In genomic region chr1:28770601-28771165, GRCh38 we compare ENCODE assay signal across 22 cellular contexts. TPM values are rescaled to one million over a fixed set of nuclear protein-coding genes. Genes with fewer than 3 reads are reported as not detected.
"Had no signal": no experiment of that assay in that cellular context is flagged by ENCODE, and none has a peak within 500 bp of the region (broad histone marks: within the 10 kb centered on the region; RNA-seq: fewer than 3 reads in every experiment).

No MANE protein-coding gene starts in this region.

- H3K4me1 ChIP-seq: colonic mucosa had no signal

- H3K9me3 Mint-ChIP-seq: naive thymus-derived CD8-positive, alpha-beta T cell; stimulated activated memory B cell treated with anti-CD40 and anti-IgM and Interleukin-4, amounts not matched to agents 10 μg/mL and 1 μg/mL and 100 μg/mL, for 72 hours had no signal

- DNase-seq: colonic mucosa; effector CD4-positive, alpha-beta T cell; foreskin melanocyte; left colon; left ventricle myocardium superior; mesendoderm; mucosa of descending colon; naive thymus-derived CD8-positive, alpha-beta T cell; stimulated activated CD4-positive, alpha-beta T cell treated with anti-CD3 and anti-CD28 coated beads, Interleukin-4, amount 100 ng/mL, for 1 hour; stimulated activated CD8-positive, alpha-beta memory T cell treated with anti-CD3 and anti-CD28 coated beads, Interleukin-4, amount 100 ng/mL, for 48 hours; stomach; substantia nigra; trophoblast cell had no signal

- H3K36me3 ChIP-seq: colonic mucosa had no signal

- ATAC-seq: left colon; left ventricle myocardium superior; mucosa of descending colon; naive thymus-derived CD8-positive, alpha-beta T cell; stimulated activated memory B cell treated with anti-CD40 and anti-IgM and Interleukin-4, amounts not matched to agents 10 μg/mL and 1 μg/mL and 100 μg/mL, for 72 hours had no signal

- H3K4me3 Mint-ChIP-seq: naive thymus-derived CD8-positive, alpha-beta T cell; stimulated activated memory B cell treated with anti-CD40 and anti-IgM and Interleukin-4, amounts not matched to agents 10 μg/mL and 1 μg/mL and 100 μg/mL, for 72 hours had no signal

- H3K9me3 ChIP-seq: colonic mucosa, mucosa of descending colon, right atrium auricular region, stomach had no signal

- H3K27ac ChIP-seq: colonic mucosa, hepatocyte, right atrium auricular region, stomach had no signal

- H3K4me3 ChIP-seq: colonic mucosa, hepatocyte, lung, mucosa of descending colon, right atrium auricular region, smooth muscle cell, stomach had no signal

- H3K27ac Mint-ChIP-seq: stimulated activated memory B cell treated with anti-CD40 and anti-IgM and Interleukin-4, amounts not matched to agents 10 μg/mL and 1 μg/mL and 100 μg/mL, for 72 hours had no signal

- H3K27me3 Mint-ChIP-seq: naive thymus-derived CD8-positive, alpha-beta T cell; stimulated activated memory B cell treated with anti-CD40 and anti-IgM and Interleukin-4, amounts not matched to agents 10 μg/mL and 1 μg/mL and 100 μg/mL, for 72 hours had no signal

RNA-seq across cellular contexts. Expression of gene OPRD1, which starts 41.3 kb away (rescaled TPM):
- total RNA-seq: dermis microvascular lymphatic vessel endothelial cell; left ventricle myocardium superior; naive thymus-derived CD8-positive, alpha-beta T cell; pulmonary artery endothelial cell; right atrium auricular region had no signal
- polyA plus RNA-seq: esophagus, urinary bladder had no signal
